ENCODE assay signal across 14 cellular contexts in genomic region chr2:12014088-12014960, GRCh38.
DNase-seq lines count a peak whose midpoint lies in the region; ATAC-seq and TF ChIP-seq lines count a peak whose summit lies in the region.
"Had no signal": no experiment of that assay in that cellular context is flagged by ENCODE, and none has a peak within 500 bp of the region (broad histone marks: within the 10 kb centered on the region; RNA-seq: fewer than 3 reads in every experiment).

No MANE protein-coding gene starts in this region.

- H3K36me3 Mint-ChIP-seq in dendritic cell treated with granulocyte-macrophage colony-stimulating factor and Interleukin-4, amounts not matched to agents 40 ng/mL and 50 ng/mL, for 4 days (ENCODE audit: low read depth) = no peaks in the 10 kb centered on the region

- no peak overlapping the region for H3K4me3 ChIP-seq in retinal pigment epithelial cell (ENCODE audit: low read length)

- peak; percentile 63 for DNase-seq in GM04504 (ENCODE audit: low read depth)
- DNase-seq in NCI-H2196 (lab: John Stamatoyannopoulos, UW; ENCODE audit: unreplicated experiment) = peak; percentile 19
- DNase-seq in retinal pigment epithelial cell (ENCODE audit: low read depth) = peak; percentile 92
- no peak for DNase-seq in activated CD4-positive, alpha-beta T cell treated with anti-CD3 and anti-CD28 coated beads, Interleukin-2, amount 50 U/mL, for 48 hours
- DNase-seq: activated naive CD8-positive, alpha-beta T cell treated with anti-CD3 and anti-CD28 coated beads, Interleukin-2, amount 50 U/mL, for 24 hours; effector memory CD4-positive, alpha-beta T cell; GOT3; KG1; NCI-H510A; stimulated activated CD4-positive, alpha-beta T cell treated with anti-CD3 and anti-CD28 coated beads, Interleukin-2, amount 100 ng/mL, for 48 hours; T-helper 1 cell had no signal

- H3K27ac Mint-ChIP-seq in dendritic cell treated with granulocyte-macrophage colony-stimulating factor and Interleukin-4, amounts not matched to agents 40 ng/mL and 50 ng/mL, for 4 days = peak overlapping the region; percentile 39
- H3K27ac Mint-ChIP-seq: activated naive CD8-positive, alpha-beta T cell treated with anti-CD3 and anti-CD28 coated beads, Interleukin-2, amount 50 U/mL, for 24 hours had no signal

- ATAC-seq in HG03521 (IDR thresholded peaks at IDR 0.05; ENCODE audit: unreplicated experiment) (no peak), GM18870 (IDR thresholded peaks at IDR 0.05; ENCODE audit: unreplicated experiment) (no peak)
- ATAC-seq: activated naive CD8-positive, alpha-beta T cell treated with anti-CD3 and anti-CD28 coated beads, Interleukin-2, amount 50 U/mL, for 24 hours had no signal

- H3K4me1 Mint-ChIP-seq in dendritic cell treated with granulocyte-macrophage colony-stimulating factor and Interleukin-4, amounts not matched to agents 40 ng/mL and 50 ng/mL, for 4 days (ENCODE audit: low read depth) = peaks cover 85% of the 10 kb centered on the region

- no peak overlapping the region for H3K4me3 Mint-ChIP-seq in dendritic cell treated with granulocyte-macrophage colony-stimulating factor and Interleukin-4, amounts not matched to agents 40 ng/mL and 50 ng/mL, for 4 days
- H3K4me3 Mint-ChIP-seq: activated naive CD8-positive, alpha-beta T cell treated with anti-CD3 and anti-CD28 coated beads, Interleukin-2, amount 50 U/mL, for 24 hours had no signal

- H3K27me3 Mint-ChIP-seq in dendritic cell treated with granulocyte-macrophage colony-stimulating factor and Interleukin-4, amounts not matched to agents 40 ng/mL and 50 ng/mL, for 4 days = peaks cover 13% of the 10 kb centered on the region

- peaks cover 2% of the 10 kb centered on the region for H3K9me3 Mint-ChIP-seq in dendritic cell treated with granulocyte-macrophage colony-stimulating factor and Interleukin-4, amounts not matched to agents 40 ng/mL and 50 ng/mL, for 4 days
- H3K9me3 Mint-ChIP-seq: activated naive CD8-positive, alpha-beta T cell treated with anti-CD3 and anti-CD28 coated beads, Interleukin-2, amount 50 U/mL, for 24 hours had no signal

- intact Hi-C loops in dendritic cell treated with granulocyte-macrophage colony-stimulating factor and Interleukin-4, amounts not matched to agents 40 ng/mL and 50 ng/mL, for 4 days (cut with micrococcal nuclease) = loop anchor here (10.0 kb wide), 1 partner anchor 420 kb away; no protein-coding TSS in a partner anchor

- TF ChIP-seq CTCF in retinal pigment epithelial cell (conservative IDR thresholded peaks at IDR 0.05; ENCODE audit: low read depth, low read length) = no peak

Comparison
In these comparisons a context has a peak if more than half of its experiments do, and no peak if none do; other contexts are left out.
1. DNase-seq: peak in GM04504 (single experiment), NCI-H2196 (single experiment) and retinal pigment epithelial cell (single experiment); none in activated CD4-positive, alpha-beta T cell treated with anti-CD3 and anti-CD28 coated beads, Interleukin-2, amount 50 U/mL, for 48 hours (0 of 2).